20 cellular contexts compared by ENCODE assay signal in the genomic region with DNA sequence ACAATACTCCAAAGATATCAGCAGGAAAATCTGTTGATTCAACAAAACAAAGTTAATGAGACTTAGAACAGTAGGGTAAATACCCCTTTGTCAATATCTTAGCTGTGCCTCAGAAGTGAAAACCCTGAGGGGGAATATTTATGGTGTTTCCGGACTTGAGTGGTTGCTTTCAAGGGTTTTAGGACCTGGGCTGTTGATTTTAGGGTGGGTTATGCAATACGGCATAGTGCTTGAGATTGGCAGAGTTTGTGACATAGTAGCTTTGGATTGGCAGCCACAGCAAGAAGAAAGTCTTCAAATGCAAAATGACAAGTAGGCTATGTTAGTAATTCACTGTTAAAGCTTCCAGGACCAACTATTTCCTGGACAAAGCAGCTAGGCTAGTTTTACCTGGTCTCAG.
A peak's percentile ranks its signal among the peaks of the same experiment; 100 is the strongest.
DNase-seq lines count a peak whose midpoint lies in the region; ATAC-seq and TF ChIP-seq lines count a peak whose summit lies in the region.
"Had no signal": no experiment of that assay in that cellular context is flagged by ENCODE, and none has a peak within 500 bp of the region (broad histone marks: within the 10 kb centered on the region; RNA-seq: fewer than 3 reads in every experiment).

No MANE protein-coding gene starts in this region.

- TF ChIP-seq CTCF in A673 (conservative IDR thresholded peaks at IDR 0.05; ENCODE audit: low read depth, low read length) (no peak), LNCaP clone FGC (IDR thresholded peaks at IDR 0.05; ENCODE audit: control insufficient read depth, extremely low read depth, insufficient read depth) (no peak), PC-3 (conservative IDR thresholded peaks at IDR 0.05; ENCODE audit: low read depth, low read length) (no peak), lower lobe of right lung (IDR thresholded peaks at IDR 0.05) (no peak), BE2C (IDR thresholded peaks at IDR 0.05; ENCODE audit: low read depth, low read length) (no peak)

- POLR2A ChIA-PET in A673 (lab: Charles Lee; ENCODE audit: low non-redundant PET) (no interaction called here), PC-3 (lab: Charles Lee; ENCODE audit: unreplicated experiment) (no interaction called here)

- H3K36me3 ChIP-seq in A673 (ENCODE audit: insufficient read depth, low read length, poor library complexity, severe bottlenecking) = no peaks in the 10 kb centered on the region
- H3K36me3 ChIP-seq in PC-3 (ENCODE audit: low read depth, low read length) = no peaks in the 10 kb centered on the region
- no peaks in the 10 kb centered on the region for H3K36me3 ChIP-seq in lower lobe of right lung
- no peaks in the 10 kb centered on the region for H3K36me3 ChIP-seq in BE2C
- H3K36me3 ChIP-seq: heart right ventricle, MG63, tibial artery, WERI-Rb-1 had no signal

- H3K27me3 ChIP-seq in A673 (replicated peaks; ENCODE audit: insufficient read depth, low read depth, low read length, poor library complexity) = no peaks in the 10 kb centered on the region
- no peaks in the 10 kb centered on the region for H3K27me3 ChIP-seq in PC-3 (ENCODE audit: low read length)
- H3K27me3 ChIP-seq in lower lobe of right lung (ENCODE audit: low read depth) = no peaks in the 10 kb centered on the region
- no peaks in the 10 kb centered on the region for H3K27me3 ChIP-seq in BE2C
- H3K27me3 ChIP-seq: heart right ventricle, MG63, tibial artery had no signal

- H3K9ac ChIP-seq in PC-3 (ENCODE audit: low read length) = no peak overlapping the region

- no peak overlapping the region for H2AFZ ChIP-seq in PC-3 (ENCODE audit: low read length)
- H2AFZ ChIP-seq: GM23338 had no signal

- no peak overlapping the region for H3K4me3 Mint-ChIP-seq in activated CD4-positive, alpha-beta T cell treated with anti-CD3 and anti-CD28 coated beads, Interleukin-2, amount 10 ng/mL, durations not matched to agents 24 days and 14 days
- H3K4me3 Mint-ChIP-seq: CD4-positive, alpha-beta memory T cell; GM23338; mesothelial cell of epicardium had no signal

- no peak overlapping the region for H3K27ac Mint-ChIP-seq in activated CD4-positive, alpha-beta T cell treated with anti-CD3 and anti-CD28 coated beads, Interleukin-2, amount 10 ng/mL, durations not matched to agents 24 days and 14 days
- H3K27ac Mint-ChIP-seq: CD4-positive, alpha-beta memory T cell; GM23338; mesothelial cell of epicardium had no signal

- CTCF ChIA-PET in A673 (lab: Charles Lee) (no interaction called here), PC-3 (lab: Charles Lee) (no interaction called here)

- intact Hi-C loops in A673 (cut with micrococcal nuclease; ENCODE audit: unreplicated experiment) (no loop called here), PC-3 (cut with micrococcal nuclease) (no loop called here), lower lobe of right lung (cut with DNase I) (no loop called here)
- intact Hi-C loops in activated CD4-positive, alpha-beta T cell treated with anti-CD3 and anti-CD28 coated beads, Interleukin-2, amount 10 ng/mL, durations not matched to agents 24 days and 14 days (cut with micrococcal nuclease) = no loop called here

- H3K9me3 Mint-ChIP-seq in activated CD4-positive, alpha-beta T cell treated with anti-CD3 and anti-CD28 coated beads, Interleukin-2, amount 10 ng/mL, durations not matched to agents 24 days and 14 days = no peaks in the 10 kb centered on the region

- no TSS peak for BruUV-seq in A673 (replicated peaks; lab: Mats Ljungman, UMichigan)
- no TSS peak for BruUV-seq in PC-3 (replicated peaks; lab: Mats Ljungman, UMichigan)

- H3K9me2 ChIP-seq in PC-3 (replicated peaks; ENCODE audit: low read length) = no peaks in the 10 kb centered on the region

- DNase-seq in A673 (ENCODE audit: low spot score) (peak; percentile 65), LNCaP clone FGC (ENCODE audit: low read depth) (peak; percentile 56), PC-3 (peak; percentile 51), lower lobe of right lung (no peak), BE2C (no peak)
- no peak for DNase-seq in activated CD4-positive, alpha-beta T cell treated with anti-CD3 and anti-CD28 coated beads, Interleukin-2, amount 10 ng/mL, durations not matched to agents 24 days and 14 days
- no peak for DNase-seq in stimulated activated naive CD4-positive, alpha-beta T cell treated with Interleukin-2 at 50 U/mL for 16 hours (lab: John Stamatoyannopoulos, UW)
- DNase-seq: activated CD4-positive, alpha-beta T cell treated with anti-CD3 and anti-CD28 coated beads, Interleukin-2, amount 50 U/mL, for 48 hours; activated naive CD4-positive, alpha-beta T cell treated with anti-CD3 and anti-CD28 coated beads, Interleukin-2, amount 50 U/mL, for 16 hours; activated T-cell treated with anti-CD3 and anti-CD28 coated beads for 4 hours; CD4-positive, alpha-beta memory T cell; heart right ventricle; MG63; stimulated activated naive CD4-positive, alpha-beta T cell; T-helper 1 cell; tibial artery; WERI-Rb-1 had no signal

- no peak overlapping the region for H3K4me2 ChIP-seq in PC-3 (ENCODE audit: low read length)
- H3K4me2 ChIP-seq: GM23338 had no signal

- H3K27me3 Mint-ChIP-seq in activated CD4-positive, alpha-beta T cell treated with anti-CD3 and anti-CD28 coated beads, Interleukin-2, amount 10 ng/mL, durations not matched to agents 24 days and 14 days = no peaks in the 10 kb centered on the region
- H3K27me3 Mint-ChIP-seq: CD4-positive, alpha-beta memory T cell had no signal

- no peaks in the 10 kb centered on the region for H3K79me2 ChIP-seq in PC-3 (ENCODE audit: low read length)

- H3K9me3 ChIP-seq in A673 (ENCODE audit: low read depth, low read length, poor library complexity, severe bottlenecking) = no peaks in the 10 kb centered on the region
- H3K9me3 ChIP-seq in PC-3 (ENCODE audit: low read length) = no peaks in the 10 kb centered on the region
- H3K9me3 ChIP-seq in lower lobe of right lung = no peaks in the 10 kb centered on the region
- no peaks in the 10 kb centered on the region for H3K9me3 ChIP-seq in BE2C
- H3K9me3 ChIP-seq: MG63, tibial artery had no signal

- H3K27ac ChIP-seq in A673 (ENCODE audit: low read depth, low read length, poor library complexity, severe bottlenecking) = no peak overlapping the region
- H3K27ac ChIP-seq in PC-3 (ENCODE audit: low read length) = no peak overlapping the region
- H3K27ac ChIP-seq in lower lobe of right lung = no peak overlapping the region
- H3K27ac ChIP-seq: heart right ventricle, tibial artery, WERI-Rb-1 had no signal

- H3K4me3 ChIP-seq in A673 (ENCODE audit: low read depth, low read length, poor library complexity, severe bottlenecking) (no peak overlapping the region), LNCaP clone FGC (ENCODE audit: low read depth, low read length) (no peak overlapping the region), PC-3 (ENCODE audit: low read length) (no peak overlapping the region), lower lobe of right lung (no peak overlapping the region), BE2C (ENCODE audit: low read depth, low read length) (no peak overlapping the region)
- H3K4me3 ChIP-seq: GM23338, heart right ventricle, MG63, tibial artery had no signal

- no peaks in the 10 kb centered on the region for H3F3A ChIP-seq in PC-3 (ENCODE audit: low read length, unreplicated experiment)

- no peaks in the 10 kb centered on the region for H3K4me1 Mint-ChIP-seq in activated CD4-positive, alpha-beta T cell treated with anti-CD3 and anti-CD28 coated beads, Interleukin-2, amount 10 ng/mL, durations not matched to agents 24 days and 14 days
- H3K4me1 Mint-ChIP-seq: CD4-positive, alpha-beta memory T cell had no signal

- no peaks in the 10 kb centered on the region for H3K36me3 Mint-ChIP-seq in activated CD4-positive, alpha-beta T cell treated with anti-CD3 and anti-CD28 coated beads, Interleukin-2, amount 10 ng/mL, durations not matched to agents 24 days and 14 days (ENCODE audit: low read depth)
- H3K36me3 Mint-ChIP-seq: CD4-positive, alpha-beta memory T cell; mesothelial cell of epicardium had no signal

- no peaks in the 10 kb centered on the region for H3K4me1 ChIP-seq in A673 (ENCODE audit: insufficient read depth, low read length, poor library complexity, severe bottlenecking)
- H3K4me1 ChIP-seq in PC-3 (ENCODE audit: insufficient read depth, low read length) = no peaks in the 10 kb centered on the region
- H3K4me1 ChIP-seq in lower lobe of right lung = no peaks in the 10 kb centered on the region
- H3K4me1 ChIP-seq in BE2C = no peaks in the 10 kb centered on the region
- H3K4me1 ChIP-seq: heart right ventricle had no signal

- H4K20me1 ChIP-seq in PC-3 (ENCODE audit: low read length) = no peaks in the 10 kb centered on the region

- ATAC-seq in PC-3 (no peak), lower lobe of right lung (peak; percentile 92 to 94), HG03280 (IDR thresholded peaks at IDR 0.05; ENCODE audit: unreplicated experiment) (no peak)
- ATAC-seq: GM23338, heart right ventricle had no signal

Comparison
In these comparisons a context has a peak if more than half of its experiments do, and no peak if none do; other contexts are left out.
1. DNase-seq: peak in A673 (single experiment), LNCaP clone FGC (single experiment) and PC-3 (single experiment); none in lower lobe of right lung (single experiment), activated CD4-positive, alpha-beta T cell treated with anti-CD3 and anti-CD28 coated beads, Interleukin-2, amount 10 ng/mL, durations not matched to agents 24 days and 14 days (single experiment), stimulated activated naive CD4-positive, alpha-beta T cell treated with Interleukin-2 at 50 U/mL for 16 hours (single experiment) and BE2C (single experiment).
2. ATAC-seq: peak in lower lobe of right lung (2 of 2); none in PC-3 (single experiment) and HG03280 (single experiment).